ENCODE assay signal across 1 cellular context in genomic region chr3:157531301-157531660, GRCh38.
TF ChIP-seq lines count a peak whose summit lies in the region.

No MANE protein-coding gene starts in this region.

TF ChIP-seq in HCT116, 20 proteins besides CTCF, POLR2A, EP300 and RAD21:
- TF ChIP-seq ATF3 (IDR thresholded peaks at IDR 0.05) (no peak), EGR1 (IDR thresholded peaks at IDR 0.05; ENCODE audit: low read depth) (no peak), SP1 (IDR thresholded peaks at IDR 0.05; ENCODE audit: low read depth) (no peak), FOSL1 (IDR thresholded peaks at IDR 0.05; ENCODE audit: low read depth) (no peak), SIN3A (IDR thresholded peaks at IDR 0.05; ENCODE audit: low read depth) (no peak), EZH2 (IDR thresholded peaks at IDR 0.05) (no peak), JUND (IDR thresholded peaks at IDR 0.05) (no peak), CEBPB (IDR thresholded peaks at IDR 0.05; ENCODE audit: low read depth) (no peak), SRF (IDR thresholded peaks at IDR 0.05; ENCODE audit: low read depth) (no peak), TCF7L2 (IDR thresholded peaks at IDR 0.05; ENCODE audit: borderline replicate concordance, extremely low read depth, insufficient read depth, insufficient read length) (no peak), ELF1 (IDR thresholded peaks at IDR 0.05; ENCODE audit: borderline replicate concordance, low read depth) (no peak), YY1 (IDR thresholded peaks at IDR 0.05; ENCODE audit: extremely low read depth, insufficient replicate concordance, low read depth, low read length) (no peak), POLR2AphosphoS5 (IDR thresholded peaks at IDR 0.05; ENCODE audit: low read depth, low read length) (no peak), EZH2phosphoT487 (IDR thresholded peaks at IDR 0.05; ENCODE audit: borderline replicate concordance) (no peak), MAX (IDR thresholded peaks at IDR 0.05) (no peak), ZBTB33 (IDR thresholded peaks at IDR 0.05; ENCODE audit: extremely low read depth, insufficient replicate concordance, low read length) (no peak)
